In genomic region chr12:66234037-66234693, GRCh38 we compare ENCODE assay signal across 8 cellular contexts. TPM values are rescaled to one million over a fixed set of nuclear protein-coding genes. Genes with fewer than 3 reads are reported as not detected.
DNase-seq lines count a peak whose midpoint lies in the region; ATAC-seq and TF ChIP-seq lines count a peak whose summit lies in the region.
"Not testable (repeated sequence)": the region's sequence is repeated elsewhere in the genome, so short reads cannot be mapped to it uniquely, and the experiment has no call there.

No MANE protein-coding gene starts in this region.

- H3K9ac ChIP-seq in smooth muscle cell (ENCODE audit: low read depth): not testable (repeated sequence)

- not testable (repeated sequence) for H3K36me3 ChIP-seq in smooth muscle cell (ENCODE audit: low read depth)

- not testable (repeated sequence) for H3K79me2 ChIP-seq in smooth muscle cell (ENCODE audit: low read depth)

- not testable (repeated sequence) for H3K36me3 Mint-ChIP-seq in activated naive CD8-positive, alpha-beta T cell

- peaks cover 29% of the 10 kb centered on the region for H3K27me3 Mint-ChIP-seq in activated naive CD8-positive, alpha-beta T cell

- not testable (repeated sequence) for H3K9me3 ChIP-seq in smooth muscle cell (replicated peaks; ENCODE audit: low read depth)

- DNase-seq in DMS 273 (lab: John Stamatoyannopoulos, UW; ENCODE audit: unreplicated experiment) (peak; percentile 87), NCI-H1436 (lab: John Stamatoyannopoulos, UW) (peak; percentile 36), SW480 (ENCODE audit: low spot score) (peak; percentile 92), left ventricle myocardium superior (peak; percentile 29)
- DNase-seq in smooth muscle cell (lab: John Stamatoyannopoulos, UW; ENCODE audit: unreplicated experiment): not testable (repeated sequence)

- peaks cover 11% of the 10 kb centered on the region for H3K4me1 ChIP-seq in smooth muscle cell (ENCODE audit: low read depth)

- not testable (repeated sequence) for H3K4me3 ChIP-seq in smooth muscle cell

- H2AFZ ChIP-seq in smooth muscle cell (ENCODE audit: low read depth): not testable (repeated sequence)

- H3K4me2 ChIP-seq in smooth muscle cell: peak overlapping the region; percentile 95

- not testable (repeated sequence) for H3K9me3 Mint-ChIP-seq in activated naive CD8-positive, alpha-beta T cell (ENCODE audit: low read depth)

- H3K27ac Mint-ChIP-seq in activated naive CD8-positive, alpha-beta T cell: not testable (repeated sequence)

- not testable (repeated sequence) for H3F3A ChIP-seq in smooth muscle cell (ENCODE audit: low read depth)

- TF ChIP-seq CTCF in smooth muscle cell (IDR thresholded peaks at IDR 0.05; ENCODE audit: borderline replicate concordance, insufficient read depth, poor library complexity, severe bottlenecking): not testable (repeated sequence)

- intact Hi-C loops in left ventricle myocardium superior (cut with micrococcal nuclease): loop anchor here (10.0 kb wide), 1 partner anchor 69 kb away; the partner anchor contains the start of gene TMBIM4

- not testable (repeated sequence) for H3K4me1 Mint-ChIP-seq in activated naive CD8-positive, alpha-beta T cell (ENCODE audit: low read depth)

- H3K4me3 Mint-ChIP-seq in activated naive CD8-positive, alpha-beta T cell: peak overlapping the region; percentile 75

- peak; percentile 57 for ATAC-seq in GM19397 (IDR thresholded peaks at IDR 0.05; ENCODE audit: unreplicated experiment)
- peak; percentile 95 for ATAC-seq in HG03039 (IDR thresholded peaks at IDR 0.05; ENCODE audit: unreplicated experiment)
- peak; percentile 64 for ATAC-seq in left ventricle myocardium superior

- not testable (repeated sequence) for H4K20me1 ChIP-seq in smooth muscle cell (ENCODE audit: low read depth)

- H3K27ac ChIP-seq in smooth muscle cell (ENCODE audit: low read depth): not testable (repeated sequence)

- WGBS in smooth muscle cell (ENCODE audit: low lambda C conversion rate): 75% methylated on average over 13 of the region's 13 CpGs

- H3K27me3 ChIP-seq in smooth muscle cell (ENCODE audit: low read depth): not testable (repeated sequence)

RNA-seq across cellular contexts. Expression of gene IRAK3, which starts 45.2 kb away (rescaled TPM):
- total RNA-seq in left ventricle myocardium superior (5.3 TPM), smooth muscle cell (5.3 and 6.8 TPM in 2 replicates)
- 2.4 and 2.5 TPM in 2 replicates for polyA plus RNA-seq in smooth muscle cell
